8 cellular contexts compared by ENCODE assay signal in genomic region chr5:134004626-134005414, GRCh38. TPM values are rescaled to one million over a fixed set of nuclear protein-coding genes. Genes with fewer than 3 reads are reported as not detected.
A peak's percentile ranks its signal among the peaks of the same experiment; 100 is the strongest.
DNase-seq lines count a peak whose midpoint lies in the region; ATAC-seq and TF ChIP-seq lines count a peak whose summit lies in the region.

VDAC1 (minus strand) TSS chr5:134004975; CDS start chr5:133993012, 11,963 bp downstream.

- H3K4me1 ChIP-seq in A673 (ENCODE audit: insufficient read depth, low read length, poor library complexity, severe bottlenecking) = peaks cover 15% of the 10 kb centered on the region

- no peaks in the 10 kb centered on the region for H3K9me3 ChIP-seq in A673 (ENCODE audit: low read depth, low read length, poor library complexity, severe bottlenecking)

- 0 out of 2 replicates have a peak, but pooled peaks have one; percentile 14 for TF ChIP-seq CTCF in A673 (conservative IDR thresholded peaks at IDR 0.05; ENCODE audit: low read depth, low read length)

- peak within 1 kb of the TSS; percentile 97 for H3K4me3 ChIP-seq in A673 (ENCODE audit: low read depth, low read length, poor library complexity, severe bottlenecking)

- BruUV-seq in A673 (replicated peaks; lab: Mats Ljungman, UMichigan) = no TSS peak

- CTCF ChIA-PET in A673 (lab: Charles Lee) = interaction anchor here (1.0 to 1.4 kb wide), 3 partner anchors 8 to 35 kb away, joined by 3 to 5 read pairs (median 4); no protein-coding TSS in a partner anchor

- DNase-seq in A673 (ENCODE audit: low spot score) (peak; percentile 90), NCI-H2196 (lab: John Stamatoyannopoulos, UW; ENCODE audit: unreplicated experiment) (peak; percentile 75), left kidney (ENCODE audit: low read depth, low spot score) (peak; percentile 94)
- DNase-seq in activated CD4-positive, alpha-beta T cell treated with anti-CD3 and anti-CD28 coated beads for 4 hours = peak; percentile 73 to 83
- DNase-seq in stimulated activated CD4-positive, alpha-beta T cell treated with anti-CD3 and anti-CD28 coated beads, Interleukin-2, amount 100 ng/mL, for 4 hours (ENCODE audit: low read depth) = peak; percentile 75

- H3K27me3 ChIP-seq in A673 (replicated peaks; ENCODE audit: insufficient read depth, low read depth, low read length, poor library complexity) = no peaks in the 10 kb centered on the region

- POLR2A ChIA-PET in A673 (lab: Charles Lee; ENCODE audit: low non-redundant PET) = interaction anchor here (0.6 kb wide), 1 partner anchor 1078 kb away, joined by 11 read pairs; no protein-coding TSS in a partner anchor

- peaks cover 15% of the 10 kb centered on the region for H3K36me3 ChIP-seq in A673 (ENCODE audit: insufficient read depth, low read length, poor library complexity, severe bottlenecking)

- intact Hi-C loops in A673 (cut with micrococcal nuclease; ENCODE audit: unreplicated experiment) = no loop called here

- H3K27ac ChIP-seq in A673 (ENCODE audit: low read depth, low read length, poor library complexity, severe bottlenecking) (peak within 1 kb of the TSS; percentile 98), cingulate gyrus (ENCODE audit: low read depth, low read length) (peak within 1 kb of the TSS; percentile 93)

- ATAC-seq in GM18519 (IDR thresholded peaks at IDR 0.05; ENCODE audit: low FRiP score, unreplicated experiment) (peak; percentile 50), HG03045 (IDR thresholded peaks at IDR 0.05; ENCODE audit: unreplicated experiment) (peak; percentile 83)

RNA-seq across cellular contexts. Expression of gene VDAC1, which starts in this region (rescaled TPM):
- 354 and 367 TPM in 2 replicates for total RNA-seq in A673 (2021)

Comparison
In these comparisons a context has a peak if more than half of its experiments do, and no peak if none do; other contexts are left out.
1. Peak in every context shown above with its lines: DNase-seq, ATAC-seq, H3K4me3 ChIP-seq and H3K27ac ChIP-seq.